15 cellular contexts compared by ENCODE assay signal in genomic region chr6:107154131-107154906, GRCh38. TPM values are rescaled to one million over a fixed set of nuclear protein-coding genes. Genes with fewer than 3 reads are reported as not detected.
DNase-seq lines count a peak whose midpoint lies in the region; ATAC-seq, FAIRE-seq and TF ChIP-seq lines count a peak whose summit lies in the region.
"Had no signal": no experiment of that assay in that cellular context is flagged by ENCODE, and none has a peak within 500 bp of the region (broad histone marks: within the 10 kb centered on the region; RNA-seq: fewer than 3 reads in every experiment).

No MANE protein-coding gene starts in this region.

- TF ChIP-seq RAD21 in HepG2 (CRISPR knock-in tag; IDR thresholded peaks at IDR 0.05), result no peak

- H3K4me1 Mint-ChIP-seq in activated T-cell treated with anti-CD3 and anti-CD28 coated beads, Interleukin-2, amount 50 U/mL, for 72 hours (ENCODE audit: low read depth), result no peaks in the 10 kb centered on the region

- peak overlapping the region; percentile 89 for H3K27ac ChIP-seq in VCaP
- H3K27ac ChIP-seq in HepG2 (ENCODE audit: extremely low read length, insufficient read depth, low read length), result peak overlapping the region; percentile 28
- no peak overlapping the region for H3K27ac ChIP-seq in coronary artery

- H3K36me3 ChIP-seq in HepG2 (replicated peaks in 1 of 2; ENCODE audit: control insufficient read depth in 1 of 2, insufficient read depth in 2 of 2, low read length in 2 of 2), result no peaks in the 10 kb centered on the region
- H3K36me3 ChIP-seq: MG63 had no signal

- no peak overlapping the region for H3K9ac ChIP-seq in HepG2 (ENCODE audit: insufficient read depth, low read depth, low read length)

- CTCF ChIA-PET in HepG2 (lab: Yijun Ruan, JAX; ENCODE audit: low intra/inter-chr PET ratio, low total read pairs), result no interaction called here

- H3K4me2 ChIP-seq in HepG2 (ENCODE audit: low read depth, low read length), result no peak overlapping the region
- H3K4me2 ChIP-seq: smooth muscle cell had no signal

- no peak overlapping the region for H3K4me3 Mint-ChIP-seq in activated T-cell treated with anti-CD3 and anti-CD28 coated beads, Interleukin-2, amount 50 U/mL, for 72 hours

- no peaks in the 10 kb centered on the region for H3K9me3 ChIP-seq in HepG2 (ENCODE audit: low read length)
- H3K9me3 ChIP-seq: MG63 had no signal

- H3K36me3 Mint-ChIP-seq in activated T-cell treated with anti-CD3 and anti-CD28 coated beads, Interleukin-2, amount 50 U/mL, for 72 hours (ENCODE audit: insufficient read depth in 2 of 2), result no peaks in the 10 kb centered on the region

- H3K79me2 ChIP-seq in HepG2 (ENCODE audit: insufficient read depth, low read length), result no peaks in the 10 kb centered on the region

- intact Hi-C loops in HepG2 (cut with micrococcal nuclease; ENCODE audit: unreplicated experiment), result no loop called here
- intact Hi-C loops in cardiac septum (cut with DNase I), result no loop called here

- H2AFZ ChIP-seq in HepG2 (ENCODE audit: low read length), result no peak overlapping the region

- no peak for ATAC-seq in HepG2
- no peak for ATAC-seq in activated T-cell treated with anti-CD3 and anti-CD28 coated beads, Interleukin-2, amount 50 U/mL, for 72 hours (replicated peaks in 1 of 2)

- H3K27ac Mint-ChIP-seq in activated T-cell treated with anti-CD3 and anti-CD28 coated beads, Interleukin-2, amount 50 U/mL, for 72 hours, result no peak overlapping the region

- no peaks in the 10 kb centered on the region for H4K20me1 ChIP-seq in HepG2 (ENCODE audit: insufficient read depth, low read length)

- peaks cover 44% of the 10 kb centered on the region for H3K4me1 ChIP-seq in HepG2 (ENCODE audit: insufficient read depth, low read length)

- WGBS in HepG2 (ENCODE audit: low lambda C conversion rate), result 86% methylated on average over 13 of the region's 13 CpGs

- TF ChIP-seq POLR2A in HepG2 (IDR thresholded peaks at IDR 0.05; ENCODE audit: insufficient read depth in 1 of 2, low read depth in 2 of 2, low read length in 2 of 2), result no peak

- POLR2A ChIA-PET in HepG2 (lab: Yijun Ruan, JAX), result no interaction called here

- FAIRE-seq in HepG2 (lab: Jason Lieb, UNC), result peak; percentile 77
- FAIRE-seq: TTC549 had no signal

- DNase-seq in COR-L47 (lab: John Stamatoyannopoulos, UW), result peak; percentile 29
- peak; percentile 39 for DNase-seq in NCI-H1436 (lab: John Stamatoyannopoulos, UW)
- DNase-seq in HepG2 (ENCODE audit: low spot score), result peak; percentile 33
- no peak for DNase-seq in activated T-cell treated with anti-CD3 and anti-CD28 coated beads, Interleukin-2, amount 50 U/mL, for 72 hours
- DNase-seq in cardiac septum (ENCODE audit: low spot score), result no peak
- DNase-seq in coronary artery (ENCODE audit: low spot score), result no peak
- DNase-seq in KG1 (lab: John Stamatoyannopoulos, UW), result no peak
- DNase-seq: ACHN; activated effector memory CD4-positive, alpha-beta T cell treated with Interleukin-2 at 50 U/mL for 16 hours; foreskin melanocyte; MG63; midbrain had no signal

- in situ Hi-C loops in HepG2 (cut with HindIII; ENCODE audit: extremely low pct_ligation_motif_present, low pct_unique_long_range_greater_than_20kb), result no loop called here

- no peak for TF ChIP-seq CTCF in VCaP (conservative IDR thresholded peaks at IDR 0.05)
- TF ChIP-seq CTCF in HepG2 (CRISPR knock-in tag; IDR thresholded peaks at IDR 0.05), result no peak
- TF ChIP-seq CTCF in coronary artery (IDR thresholded peaks at IDR 0.05), result no peak

- BruUV-seq in HepG2 (replicated peaks; lab: Mats Ljungman, UMichigan), result no TSS peak

- TF ChIP-seq EP300 in HepG2 (IDR thresholded peaks at IDR 0.05; ENCODE audit: low read depth in 2 of 2, low read length in 2 of 2) (no peak), HepG2 (CRISPR knock-in tag; IDR thresholded peaks at IDR 0.05; ENCODE audit: borderline replicate concordance) (no peak)

- no peaks in the 10 kb centered on the region for H3K9me3 Mint-ChIP-seq in activated T-cell treated with anti-CD3 and anti-CD28 coated beads, Interleukin-2, amount 50 U/mL, for 72 hours

- H3K4me3 ChIP-seq in HepG2 (replicated peaks in 1 of 3; ENCODE audit: insufficient read depth in 1 of 3, low read depth in 2 of 3, low read length in 3 of 3) (no peak overlapping the region), coronary artery (no peak overlapping the region)
- H3K4me3 ChIP-seq: MG63, smooth muscle cell had no signal

- no peaks in the 10 kb centered on the region for H3K27me3 Mint-ChIP-seq in activated T-cell treated with anti-CD3 and anti-CD28 coated beads, Interleukin-2, amount 50 U/mL, for 72 hours (ENCODE audit: low read depth)

- H3K27me3 ChIP-seq in HepG2 (ENCODE audit: control insufficient read depth in 1 of 2, insufficient read depth in 2 of 2, low read length in 2 of 2), result no peaks in the 10 kb centered on the region
- H3K27me3 ChIP-seq: MG63 had no signal

TF ChIP-seq in HepG2, 621 proteins besides CTCF, POLR2A, EP300 and RAD21 (continues in another document):
- TF ChIP-seq MATR3 (CRISPR knock-in tag; IDR thresholded peaks at IDR 0.05) (no peak), KMT2B (CRISPR knock-in tag; IDR thresholded peaks at IDR 0.05) (no peak), ZNF770 (CRISPR knock-in tag; IDR thresholded peaks at IDR 0.05) (peak; percentile 71), ZBTB33 (CRISPR knock-in tag; IDR thresholded peaks at IDR 0.05) (peak; percentile 68), ZNF484 (CRISPR knock-in tag; IDR thresholded peaks at IDR 0.05; ENCODE audit: borderline replicate concordance, low read depth) (no peak), ZNF564 (CRISPR knock-in tag; IDR thresholded peaks at IDR 0.05) (no peak), AGO2 (optimal IDR thresholded peaks at IDR 0.05; ENCODE audit: low read depth, low read length) (no peak), ZNF841 (CRISPR knock-in tag; IDR thresholded peaks at IDR 0.05; ENCODE audit: borderline replicate concordance) (no peak), ZNF598 (CRISPR knock-in tag; IDR thresholded peaks at IDR 0.05; ENCODE audit: borderline replicate concordance) (no peak)

RNA-seq across cellular contexts. Expression of gene BEND3, which starts 39.0 kb away (rescaled TPM):
- total RNA-seq in HepG2 (2016; rRNA removed; fragmentation: Illumina TruSeq; extraction: Trizol) (5.8 and 7.6 TPM in 2 replicates), cardiac septum (2.1 TPM)
- total RNA-seq in HepG2 (2016; cell fraction: cytosol; rRNA removed; fragmentation: Illumina TruSeq; extraction: Trizol; ENCODE audit: low read depth), result 0.81 and 0.97 TPM in 2 replicates
- 5.5 and 6.9 TPM in 2 replicates for total RNA-seq in HepG2 (2016; cell fraction: insoluble cytoplasmic fraction; rRNA removed; fragmentation: Illumina TruSeq; extraction: Trizol)
- total RNA-seq in HepG2 (2016; cell fraction: membrane; rRNA removed; fragmentation: Illumina TruSeq; extraction: Trizol), result 5.0 and 5.4 TPM in 2 replicates
- total RNA-seq in HepG2 (2016; cell fraction: nucleus; rRNA removed; fragmentation: Illumina TruSeq; extraction: Trizol), result 5.4 and 7.1 TPM in 2 replicates
- 1.4 and 1.9 TPM in 2 replicates for polyA plus RNA-seq in HepG2 (2011; rRNA removed)
- polyA plus RNA-seq in HepG2 (2011; cell fraction: cytosol; rRNA removed), result 1.3 and 1.7 TPM in 2 replicates
- polyA plus RNA-seq in HepG2 (2011; cell fraction: nucleus; rRNA removed), result 2.7 and 2.8 TPM in 2 replicates
- polyA plus RNA-seq in HepG2 (2012), result 2.0 TPM in 2 replicates
- 0.49 and 0.52 TPM in 2 replicates for polyA plus RNA-seq in HepG2 (2016; cell fraction: cytosol; fragmentation: Illumina TruSeq; extraction: Trizol; ENCODE audit: low read depth)
- 4.6 and 6.1 TPM in 2 replicates for polyA plus RNA-seq in HepG2 (2016; cell fraction: insoluble cytoplasmic fraction; fragmentation: Illumina TruSeq; extraction: Trizol; ENCODE audit: low read depth)
- 2.1 and 2.4 TPM in 2 replicates for polyA plus RNA-seq in HepG2 (2016; cell fraction: membrane; fragmentation: Illumina TruSeq; extraction: Trizol; ENCODE audit: low read depth)
- polyA plus RNA-seq in HepG2 (2016; cell fraction: nucleus; fragmentation: Illumina TruSeq; extraction: Trizol; ENCODE audit: insufficient read depth, low read depth), result 8.7 and 10.0 TPM in 2 replicates
- polyA minus RNA-seq in HepG2 (2011; rRNA and poly(A)+ RNA removed; ENCODE audit: low replicate concordance), result 7.1 and 10.4 TPM in 2 replicates
- polyA minus RNA-seq in HepG2 (2011; cell fraction: cytosol; rRNA and poly(A)+ RNA removed), result 3.8 and 4.6 TPM in 2 replicates
- 3.6 and 4.0 TPM in 2 replicates for polyA minus RNA-seq in HepG2 (2011; cell fraction: nucleus; rRNA and poly(A)+ RNA removed)
- 1 to 10 TPM; 2.4 to 3.2 TPM for total RNA-seq in activated T-cell treated with anti-CD3 and anti-CD28 coated beads, Interleukin-2, amount 50 U/mL, for 72 hours

Comparison
In these comparisons a context has a peak if more than half of its experiments do, and no peak if none do; other contexts are left out.
1. DNase-seq: peak in COR-L47 (single experiment), NCI-H1436 (single experiment) and HepG2 (single experiment); none in activated T-cell treated with anti-CD3 and anti-CD28 coated beads, Interleukin-2, amount 50 U/mL, for 72 hours (0 of 2), cardiac septum (single experiment), coronary artery (single experiment) and KG1 (single experiment).
2. H3K27ac ChIP-seq: peak in VCaP (single experiment) and HepG2 (single experiment); none in coronary artery (0 of 2).